In genomic region chr10:120508393-120508792, GRCh38 we compare ENCODE assay signal across 11 cellular contexts. TPM values are rescaled to one million over a fixed set of nuclear protein-coding genes. Genes with fewer than 3 reads are reported as not detected.
DNase-seq lines count a peak whose midpoint lies in the region; ATAC-seq and TF ChIP-seq lines count a peak whose summit lies in the region.
"Had no signal": no experiment of that assay in that cellular context is flagged by ENCODE, and none has a peak within 500 bp of the region (broad histone marks: within the 10 kb centered on the region; RNA-seq: fewer than 3 reads in every experiment).

No MANE protein-coding gene starts in this region.

- no peak overlapping the region for H3K4ac ChIP-seq in IMR-90 (ENCODE audit: low read depth, low read length)

- no peaks in the 10 kb centered on the region for H3K9me1 ChIP-seq in IMR-90 (ENCODE audit: insufficient read depth, low read length)

- no peak overlapping the region for H3K4me3 Mint-ChIP-seq in activated CD8-positive, alpha-beta T cell treated with anti-CD3 and anti-CD28 coated beads for 36 hours
- H3K4me3 Mint-ChIP-seq: activated naive CD4-positive, alpha-beta T cell treated with anti-CD3 and anti-CD28 coated beads, Interleukin-2, amount 50 U/mL, for 24 hours; endodermal cell had no signal

- H2BK20ac ChIP-seq in IMR-90 (ENCODE audit: low read depth, low read length) = no peak overlapping the region

- no peak overlapping the region for H3K23ac ChIP-seq in IMR-90 (ENCODE audit: low read depth, low read length)

- no peak overlapping the region for H2BK120ac ChIP-seq in IMR-90 (ENCODE audit: low read depth, low read length)

- H3K4me3 ChIP-seq in IMR-90 (ENCODE audit: insufficient read depth, low read depth, low read length) (no peak overlapping the region), kidney epithelial cell (ENCODE audit: low read depth, low read length) (no peak overlapping the region), thyroid gland (replicated peaks in 1 of 3) (no peak overlapping the region)

- in situ Hi-C loops in IMR-90 (cut with MboI; ENCODE audit: low sequenced_read_pairs) = no loop called here

- no peak overlapping the region for H2AFZ ChIP-seq in IMR-90 (replicated peaks; ENCODE audit: low read length, poor library complexity)

- H4K8ac ChIP-seq in IMR-90 (ENCODE audit: low read depth in 2 of 2, low read length in 2 of 2) = no peak overlapping the region

- no peak overlapping the region for H2BK5ac ChIP-seq in IMR-90 (ENCODE audit: low read depth, low read length, poor library complexity, severe bottlenecking)

- no peak overlapping the region for H3K4me2 ChIP-seq in IMR-90 (ENCODE audit: low read depth, low read length)

- H2BK15ac ChIP-seq in IMR-90 (ENCODE audit: low read depth, low read length) = no peak overlapping the region

- no TSS peak for BruUV-seq in IMR-90 (replicated peaks; lab: Mats Ljungman, UMichigan)

- ATAC-seq in IMR-90 (ENCODE audit: low read depth) (no peak), HG03108 (IDR thresholded peaks at IDR 0.05; ENCODE audit: unreplicated experiment) (no peak)
- ATAC-seq in activated CD8-positive, alpha-beta T cell treated with anti-CD3 and anti-CD28 coated beads for 36 hours = peak; percentile 55

- H3K56ac ChIP-seq in IMR-90 (ENCODE audit: extremely low read depth, insufficient read depth, low read length) = no peak overlapping the region

- no peaks in the 10 kb centered on the region for H3K79me1 ChIP-seq in IMR-90 (ENCODE audit: low read depth in 1 of 2, low read length in 2 of 2)

- H3K9me3 Mint-ChIP-seq in activated CD8-positive, alpha-beta T cell treated with anti-CD3 and anti-CD28 coated beads for 36 hours = no peaks in the 10 kb centered on the region
- H3K9me3 Mint-ChIP-seq: activated naive CD4-positive, alpha-beta T cell treated with anti-CD3 and anti-CD28 coated beads, Interleukin-2, amount 50 U/mL, for 24 hours; endodermal cell had no signal

- no peaks in the 10 kb centered on the region for H4K20me1 ChIP-seq in IMR-90 (ENCODE audit: insufficient read depth, low read length)

- no peak overlapping the region for H3K14ac ChIP-seq in IMR-90 (replicated peaks; ENCODE audit: low read depth, low read length)

- TF ChIP-seq CTCF in IMR-90 (conservative IDR thresholded peaks at IDR 0.05; ENCODE audit: low read depth, low read length) (no peak), kidney epithelial cell (IDR thresholded peaks at IDR 0.05; ENCODE audit: insufficient read depth, low read length, poor library complexity, severe bottlenecking) (no peak), thyroid gland (IDR thresholded peaks at IDR 0.05) (no peak)
- TF ChIP-seq CTCF in activated CD8-positive, alpha-beta T cell treated with anti-CD3 and anti-CD28 coated beads for 36 hours (IDR thresholded peaks at IDR 0.05) = no peak

- H3K27ac ChIP-seq in IMR-90 (ENCODE audit: insufficient read depth, low read length) (no peak overlapping the region), thyroid gland (no peak overlapping the region)

- intact Hi-C loops in IMR-90 (cut with micrococcal nuclease) (no loop called here), thyroid gland (cut with DNase I) (no loop called here)
- intact Hi-C loops in activated CD8-positive, alpha-beta T cell treated with anti-CD3 and anti-CD28 coated beads for 36 hours (cut with micrococcal nuclease) = no loop called here

- H4K5ac ChIP-seq in IMR-90 (ENCODE audit: low read depth, low read length) = no peak overlapping the region

- H3K9ac ChIP-seq in IMR-90 (ENCODE audit: low read depth, low read length) = no peak overlapping the region

- H3K36me3 Mint-ChIP-seq in activated CD8-positive, alpha-beta T cell treated with anti-CD3 and anti-CD28 coated beads for 36 hours (ENCODE audit: low read depth) = no peaks in the 10 kb centered on the region
- H3K36me3 Mint-ChIP-seq: activated naive CD4-positive, alpha-beta T cell treated with anti-CD3 and anti-CD28 coated beads, Interleukin-2, amount 50 U/mL, for 24 hours had no signal

- TF ChIP-seq POLR2A in IMR-90 (IDR thresholded peaks at IDR 0.05; ENCODE audit: low read depth, low read length) (no peak), thyroid gland (IDR thresholded peaks at IDR 0.05) (no peak)

- H3K4me1 Mint-ChIP-seq in activated CD8-positive, alpha-beta T cell treated with anti-CD3 and anti-CD28 coated beads for 36 hours (ENCODE audit: low read depth) = no peaks in the 10 kb centered on the region
- H3K4me1 Mint-ChIP-seq: activated naive CD4-positive, alpha-beta T cell treated with anti-CD3 and anti-CD28 coated beads, Interleukin-2, amount 50 U/mL, for 24 hours had no signal

- no peak overlapping the region for H3K18ac ChIP-seq in IMR-90 (ENCODE audit: low read depth, low read length)

- H3K36me3 ChIP-seq in IMR-90 (ENCODE audit: control insufficient read depth, insufficient read depth, low read length) (no peaks in the 10 kb centered on the region), kidney epithelial cell (ENCODE audit: control insufficient read depth, insufficient read depth, low read length) (no peaks in the 10 kb centered on the region), thyroid gland (no peaks in the 10 kb centered on the region)

- no peak overlapping the region for H2AK5ac ChIP-seq in IMR-90 (ENCODE audit: low read depth, low read length)

- H3K9me3 ChIP-seq in IMR-90 (ENCODE audit: control insufficient read depth, insufficient read depth, low read length) (peaks cover 18% of the 10 kb centered on the region), thyroid gland (no peaks in the 10 kb centered on the region)

- H3K27ac Mint-ChIP-seq in activated CD8-positive, alpha-beta T cell treated with anti-CD3 and anti-CD28 coated beads for 36 hours = no peak overlapping the region
- H3K27ac Mint-ChIP-seq: activated naive CD4-positive, alpha-beta T cell treated with anti-CD3 and anti-CD28 coated beads, Interleukin-2, amount 50 U/mL, for 24 hours; endodermal cell had no signal

- H2AK9ac ChIP-seq in IMR-90 (replicated peaks; ENCODE audit: low read depth, low read length, poor library complexity) = peak overlapping the region; percentile 63

- no peaks in the 10 kb centered on the region for H3K27me3 ChIP-seq in IMR-90 (ENCODE audit: control insufficient read depth, insufficient read depth, low read length)
- no peaks in the 10 kb centered on the region for H3K27me3 ChIP-seq in kidney epithelial cell (ENCODE audit: control insufficient read depth, insufficient read depth, low read length)
- no peaks in the 10 kb centered on the region for H3K27me3 ChIP-seq in thyroid gland

- no CpG with 5 or more reads among the region's 7 CpGs for WGBS in IMR-90 (ENCODE audit: extremely low coverage in 2 of 2, insufficient read length in 1 of 2), 2 experiments
- 66 to 79% methylated on average over 7 of the region's 7 CpGs for WGBS in thyroid gland, 2 donors

- peak; percentile 76 for DNase-seq in EH (ENCODE audit: low read depth)
- no peak for DNase-seq in IMR-90
- peak; percentile 46 for DNase-seq in activated CD8-positive, alpha-beta T cell treated with anti-CD3 and anti-CD28 coated beads for 36 hours
- DNase-seq in kidney epithelial cell (ENCODE audit: low read depth) = peak; percentile 95
- no peak for DNase-seq in thyroid gland
- DNase-seq in activated gamma-delta T cell treated with Interleukin-2 at 50 U/mL for 16 hours = no peak
- DNase-seq in NCI-H1105 treated with DMSO at 0.1 percent for 48 hours (lab: John Stamatoyannopoulos, UW) = no peak
- DNase-seq: endodermal cell, NCI-H1092 had no signal

- no peaks in the 10 kb centered on the region for H3K4me1 ChIP-seq in IMR-90 (ENCODE audit: control insufficient read depth, insufficient read depth, low read length)
- no peaks in the 10 kb centered on the region for H3K4me1 ChIP-seq in thyroid gland

- no peaks in the 10 kb centered on the region for H3K27me3 Mint-ChIP-seq in activated CD8-positive, alpha-beta T cell treated with anti-CD3 and anti-CD28 coated beads for 36 hours
- H3K27me3 Mint-ChIP-seq: activated naive CD4-positive, alpha-beta T cell treated with anti-CD3 and anti-CD28 coated beads, Interleukin-2, amount 50 U/mL, for 24 hours had no signal

- dilution Hi-C loops in IMR-90 (cut with HindIII; ENCODE audit: low sequenced_read_pairs, unreplicated experiment) = no loop called here

- CTCF ChIA-PET in IMR-90 (lab: Yijun Ruan, JAX) = no interaction called here
- CTCF ChIA-PET in activated CD8-positive, alpha-beta T cell treated with anti-CD3 and anti-CD28 coated beads for 36 hours (lab: Charles Lee) = no interaction called here

- TF ChIP-seq RAD21 in IMR-90 (IDR thresholded peaks at IDR 0.05; ENCODE audit: low read length) = no peak

- no peak overlapping the region for H4K91ac ChIP-seq in IMR-90 (ENCODE audit: insufficient read depth, low read depth, low read length)

- POLR2A ChIA-PET in IMR-90 (lab: Charles Lee; ENCODE audit: unreplicated experiment) = no interaction called here
- POLR2A ChIA-PET in activated CD8-positive, alpha-beta T cell treated with anti-CD3 and anti-CD28 coated beads for 36 hours (lab: Charles Lee) = no interaction called here

TF ChIP-seq in IMR-90, 13 proteins besides CTCF, POLR2A, EP300 and RAD21 (continues in another document):
- TF ChIP-seq MXI1 (IDR thresholded peaks at IDR 0.05; ENCODE audit: borderline replicate concordance, low read depth, low read length) (no peak), MAZ (IDR thresholded peaks at IDR 0.05; ENCODE audit: borderline replicate concordance, low read depth, low read length) (no peak), BHLHE40 (IDR thresholded peaks at IDR 0.05; ENCODE audit: low read depth, low read length) (no peak), SMC3 (IDR thresholded peaks at IDR 0.05; ENCODE audit: low read depth, low read length) (no peak), RCOR1 (IDR thresholded peaks at IDR 0.05; ENCODE audit: insufficient replicate concordance, low read length) (no peak), ELK1 (IDR thresholded peaks at IDR 0.05; ENCODE audit: borderline replicate concordance, low read depth, low read length) (no peak), NFE2L2 (IDR thresholded peaks at IDR 0.05; ENCODE audit: low read depth, low read length) (no peak), CEBPB (IDR thresholded peaks at IDR 0.05; ENCODE audit: low read depth, low read length) (no peak)

RNA-seq across cellular contexts. Expression of gene PLPP4, which starts 51.4 kb away (rescaled TPM):
- total RNA-seq in IMR-90 (2012; rRNA removed) (0.18 and 0.28 TPM in 2 replicates), kidney epithelial cell (5.3 and 9.4 TPM in 2 replicates), thyroid gland (1 to 10 TPM in 1 of 4 donors, under 1 TPM in 1, not detected in 2; 0.54 to 2.7 TPM)
- 0.37 and 0.60 TPM in 2 replicates for polyA plus RNA-seq in IMR-90 (2012; rRNA removed)
- 0.24 and 0.45 TPM in 2 replicates for polyA plus RNA-seq in IMR-90 (2012; cell fraction: cytosol; rRNA removed)
- polyA plus RNA-seq in IMR-90 (2012; cell fraction: nucleus; rRNA removed; ENCODE audit: low replicate concordance) = 0.21 and 0.63 TPM in 2 replicates
- not detected for total RNA-seq in activated CD8-positive, alpha-beta T cell treated with anti-CD3 and anti-CD28 coated beads for 36 hours

Comparison
In these comparisons a context has a peak if more than half of its experiments do, and no peak if none do; other contexts are left out.
1. DNase-seq: peak in EH (single experiment), activated CD8-positive, alpha-beta T cell treated with anti-CD3 and anti-CD28 coated beads for 36 hours (single experiment) and kidney epithelial cell (single experiment); none in IMR-90 (single experiment), thyroid gland (0 of 2), activated gamma-delta T cell treated with Interleukin-2 at 50 U/mL for 16 hours (single experiment) and NCI-H1105 treated with DMSO at 0.1 percent for 48 hours (single experiment).